ENCODE assay signal across 8 cellular contexts in the genomic region with DNA sequence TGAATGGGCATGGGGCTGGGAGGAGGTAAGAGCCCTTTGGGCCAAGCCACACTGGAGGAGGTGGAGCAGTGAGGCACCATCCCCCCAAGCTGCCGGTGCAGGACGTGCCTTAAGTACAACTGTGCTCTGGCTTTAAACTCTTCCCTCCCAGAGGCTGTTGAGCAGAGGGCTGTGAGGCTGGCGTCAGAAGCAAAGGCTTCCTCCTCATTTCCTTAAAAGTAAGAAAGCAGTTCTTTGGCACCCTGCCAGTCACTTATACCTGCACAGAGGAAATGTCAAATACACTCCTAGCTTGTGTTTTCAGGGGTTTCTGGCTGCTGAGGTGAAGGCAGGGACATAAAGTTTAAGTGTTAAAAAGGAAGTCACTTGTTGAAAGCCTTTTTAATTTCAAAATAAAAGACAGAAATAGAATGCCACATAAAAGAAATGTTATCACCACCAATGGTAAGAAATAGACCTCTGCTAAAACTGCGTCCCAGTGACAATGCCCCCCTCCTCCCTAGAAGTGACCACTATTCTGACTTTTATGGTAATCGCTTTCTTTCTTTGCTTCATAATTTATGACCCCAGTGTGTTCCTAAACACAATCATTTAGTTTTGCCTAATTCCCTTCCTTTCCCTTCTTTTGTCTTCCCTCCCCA. TPM values are rescaled to one million over a fixed set of nuclear protein-coding genes. Genes with fewer than 3 reads are reported as not detected.
DNase-seq lines count a peak whose midpoint lies in the region; ATAC-seq and TF ChIP-seq lines count a peak whose summit lies in the region.

No MANE protein-coding gene starts in this region.

- peak overlapping the region in 1 of 11 experiments; percentile 43; a peak in 3 of 22 replicates for H3K9ac ChIP-seq in BLaER1 treated with 17β-estradiol and CSF1 and Interleukin-3, amounts not matched to agents 10 nM and 100 nM

- 0 out of 22 replicates have a peak overlapping the region, but pooled peaks of 2 of the 11 experiments have one; percentile 1 for H3K27ac ChIP-seq in BLaER1 treated with 17β-estradiol and CSF1 and Interleukin-3, amounts not matched to agents 10 nM and 100 nM
- H3K27ac ChIP-seq in KOPT-K1 (ENCODE audit: low read depth, low read length, poor library complexity, severe bottlenecking): peak overlapping the region; percentile 41
- no peak overlapping the region for H3K27ac ChIP-seq in left lung

- DNase-seq in activated T-helper 1 cell treated with anti-CD3 and anti-CD28 coated beads, Interleukin-2, amount 50 U/mL, for 16 hours (ENCODE audit: low read depth in 1 of 2, low spot score in 1 of 2): peak; percentile 3 to 7
- peak in 1 of 2 donors; percentile 73 for DNase-seq in left lung
- peak; percentile 84 for DNase-seq in ureter (ENCODE audit: low spot score)

- intact Hi-C loops in left lung (cut with DNase I): no loop called here

- H3K4me1 ChIP-seq in BLaER1 treated with 17β-estradiol and CSF1 and Interleukin-3, amounts not matched to agents 10 nM and 100 nM: peaks cover 7 to 34% (median 21%) of the 10 kb centered on the region in 10 experiments
- H3K4me1 ChIP-seq in left lung: peaks cover 9 to 19% of the 10 kb centered on the region in 2 donors

- no peaks in the 10 kb centered on the region for H4K20me1 ChIP-seq in BLaER1 treated with 17β-estradiol and CSF1 and Interleukin-3, amounts not matched to agents 10 nM and 100 nM

- H3K4me3 ChIP-seq in BLaER1 treated with 17β-estradiol and CSF1 and Interleukin-3, amounts not matched to agents 10 nM and 100 nM: peak overlapping the region in 1 of 10 experiments; percentile 31; a peak in 1 of 20 replicates
- H3K4me3 ChIP-seq in left lung: no peak overlapping the region

- ATAC-seq in left lung (peak; percentile 92), HG02973 (IDR thresholded peaks at IDR 0.05; ENCODE audit: unreplicated experiment) (no peak), HG03571 (IDR thresholded peaks at IDR 0.05; ENCODE audit: unreplicated experiment) (no peak), GM18520 (IDR thresholded peaks at IDR 0.05; ENCODE audit: unreplicated experiment) (no peak)

- H3K9me3 ChIP-seq in BLaER1 treated with 17β-estradiol and CSF1 and Interleukin-3, amounts not matched to agents 10 nM and 100 nM (replicated peaks in 1 of 11): no peaks in the 10 kb centered on the region
- H3K9me3 ChIP-seq in KOPT-K1 (ENCODE audit: insufficient read depth, low read length, poor library complexity, severe bottlenecking) (no peaks in the 10 kb centered on the region), left lung (no peaks in the 10 kb centered on the region)

- peak overlapping the region; percentile 37 to 81 (median 70); a peak in 21 of 22 replicates for H3K4me2 ChIP-seq in BLaER1 treated with 17β-estradiol and CSF1 and Interleukin-3, amounts not matched to agents 10 nM and 100 nM

- no peak for TF ChIP-seq CTCF in left lung (IDR thresholded peaks at IDR 0.05)

- no peaks in the 10 kb centered on the region for H3K36me3 ChIP-seq in BLaER1 treated with 17β-estradiol and CSF1 and Interleukin-3, amounts not matched to agents 10 nM and 100 nM
- H3K36me3 ChIP-seq in KOPT-K1 (ENCODE audit: insufficient read depth, low read length) (no peaks in the 10 kb centered on the region), left lung (no peaks in the 10 kb centered on the region)

- H3K27me3 ChIP-seq in BLaER1 treated with 17β-estradiol and CSF1 and Interleukin-3, amounts not matched to agents 10 nM and 100 nM: no peaks in the 10 kb centered on the region
- H3K27me3 ChIP-seq in left lung: no peaks in the 10 kb centered on the region

RNA-seq across cellular contexts. Expression of a gene that starts 33.0 kb away (rescaled TPM):
- 100 to 1,000 TPM in 1 of 2 donors, 10 to 100 TPM in 1; 46.8 to 104 TPM for total RNA-seq in left lung
- total RNA-seq in ureter: 14.5 TPM
